In the genomic region with DNA sequence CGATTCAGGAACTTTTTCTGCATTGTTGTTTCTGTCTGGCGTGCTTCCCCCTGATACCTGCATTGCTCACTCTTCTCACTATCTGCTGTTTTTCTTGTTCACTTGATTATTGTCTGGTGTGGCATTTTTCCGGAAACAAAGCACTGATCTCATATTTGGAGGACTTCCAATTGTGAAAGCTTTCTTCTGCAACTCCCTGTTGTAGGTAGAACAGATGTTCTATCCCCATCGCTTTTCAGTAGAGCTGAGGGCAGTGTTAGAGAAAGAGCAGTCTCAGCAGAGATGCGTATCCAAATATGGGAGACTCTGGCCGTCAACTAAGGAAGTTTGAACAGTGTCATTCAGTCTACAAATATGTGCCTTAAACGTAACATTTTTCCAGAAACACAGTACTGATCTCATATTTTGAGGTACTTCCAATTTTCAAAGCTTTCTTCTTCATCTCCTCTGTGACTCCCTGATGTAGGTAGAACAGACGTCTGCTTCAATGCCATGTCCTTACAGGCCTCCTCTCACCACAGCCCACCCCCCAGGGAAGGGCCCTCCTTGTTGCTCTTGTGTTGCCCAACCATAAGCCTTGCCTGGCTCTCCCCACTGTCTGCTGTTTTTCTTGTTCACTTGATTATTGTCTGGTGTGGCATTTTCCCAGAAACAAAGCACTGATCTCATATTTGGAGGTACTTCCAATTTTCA, we compare ENCODE assay signal across 28 cellular contexts. TPM values are rescaled to one million over a fixed set of nuclear protein-coding genes. Genes with fewer than 3 reads are reported as not detected.
DNase-seq lines count a peak whose midpoint lies in the region; ATAC-seq and TF ChIP-seq lines count a peak whose summit lies in the region.
"Had no signal": no experiment of that assay in that cellular context is flagged by ENCODE, and none has a peak within 500 bp of the region (broad histone marks: within the 10 kb centered on the region; RNA-seq: fewer than 3 reads in every experiment).

No MANE protein-coding gene starts in this region.

- intact Hi-C loops in sciatic nerve (cut with DNase I), result no loop called here
- intact Hi-C loops in body of pancreas (cut with DNase I), result no loop called here

- H3K36me3 ChIP-seq in SJCRH30, result no peaks in the 10 kb centered on the region
- peaks cover 0 to 2% of the 10 kb centered on the region in 2 donors for H3K36me3 ChIP-seq in body of pancreas (replicated peaks in 1 of 2; ENCODE audit: insufficient read depth in 1 of 2, low read depth in 2 of 2)
- H3K36me3 ChIP-seq: brain microvascular endothelial cell, thyroid gland had no signal

- no peak for TF ChIP-seq POLR2A in body of pancreas (IDR thresholded peaks at IDR 0.05)

- H3K4me3 ChIP-seq in SJCRH30 (no peak overlapping the region), fibroblast of pulmonary artery (replicated peaks; ENCODE audit: low read depth, low read length) (no peak overlapping the region), body of pancreas (no peak overlapping the region)
- H3K4me3 ChIP-seq: thyroid gland had no signal

- no peaks in the 10 kb centered on the region for H3K27me3 ChIP-seq in SJCRH30
- no peaks in the 10 kb centered on the region for H3K27me3 ChIP-seq in body of pancreas
- H3K27me3 ChIP-seq: brain microvascular endothelial cell, thyroid gland had no signal

- H3K27ac ChIP-seq in SJCRH30, result peak overlapping the region; percentile 94
- no peak overlapping the region for H3K27ac ChIP-seq in body of pancreas
- H3K27ac ChIP-seq: 22Rv1, brain microvascular endothelial cell, thyroid gland had no signal

- H3K9me3 ChIP-seq in SJCRH30 (replicated peaks) (no peaks in the 10 kb centered on the region), body of pancreas (no peaks in the 10 kb centered on the region)
- H3K9me3 ChIP-seq: thyroid gland had no signal

- peaks cover 49% of the 10 kb centered on the region for H3K4me1 ChIP-seq in SJCRH30
- no peaks in the 10 kb centered on the region for H3K4me1 ChIP-seq in body of pancreas
- H3K4me1 ChIP-seq: thyroid gland had no signal

- DNase-seq in DMS 273 (lab: John Stamatoyannopoulos, UW; ENCODE audit: unreplicated experiment), result peak; percentile 34
- DNase-seq in DMS 273 treated with DMSO at 0.1 percent for 48 hours (lab: John Stamatoyannopoulos, UW), result no peak
- peak; percentile 39 to 51 for DNase-seq in SJCRH30
- peak; percentile 78 for DNase-seq in fibroblast of pulmonary artery (ENCODE audit: low read depth)
- peak; percentile 56 for DNase-seq in sciatic nerve (ENCODE audit: low spot score)
- no peak for DNase-seq in body of pancreas
- DNase-seq in mucosa of gallbladder (ENCODE audit: low spot score), result no peak
- DNase-seq: activated CD4-positive, alpha-beta T cell treated with anti-CD3 and anti-CD28 coated beads for 48 hours; activated T-cell treated with anti-CD3 and anti-CD28 coated beads, Interleukin-2, amount 50 U/mL, for 24 hours; brain microvascular endothelial cell; CD8-positive, alpha-beta T cell; effector memory CD8-positive, alpha-beta T cell; KG1; kidney glomerular epithelial cell; MM.1S; NCI-H1436 treated with DMSO at 0.1 percent for 48 hours; NCI-H526; nucleus accumbens; retina; stimulated activated CD4-positive, alpha-beta T cell treated with anti-CD3 and anti-CD28 coated beads, Interleukin-12 subunit alpha, Interleukin-12 subunit beta, amount 100 ng/mL, for 4 hours; T-helper 2 cell; thyroid gland had no signal

- ATAC-seq in sciatic nerve, result peak; percentile 66
- no peak for ATAC-seq in body of pancreas
- ATAC-seq in GM21529 (IDR thresholded peaks at IDR 0.05; ENCODE audit: unreplicated experiment), result no peak
- ATAC-seq: CD8-positive, alpha-beta T cell; effector memory CD8-positive, alpha-beta T cell; SK-N-SH treated with all-trans-retinoic acid at 6 μM for 48 hours had no signal

- TF ChIP-seq CTCF in fibroblast of pulmonary artery (IDR thresholded peaks at IDR 0.05; ENCODE audit: low read length, missing control alignments) (no peak), body of pancreas (IDR thresholded peaks at IDR 0.05) (no peak)

- 46 to 48% methylated on average over 8 of the region's 8 CpGs for WGBS in body of pancreas, 2 donors

RNA-seq across cellular contexts. Expression of a gene that starts 27.1 kb away (rescaled TPM):
- 1.2 and 1.9 TPM in 2 replicates for total RNA-seq in SJCRH30 (2014; rRNA removed; shearing (Covaris generic))
- total RNA-seq in sciatic nerve, result not detected
- total RNA-seq in body of pancreas, result not detected
- total RNA-seq in mucosa of gallbladder, result not detected
- total RNA-seq: activated CD8-positive, alpha-beta memory T cell treated with anti-CD3 and anti-CD28 coated beads for 36 hours; CD8-positive, alpha-beta T cell; G401; HT1080; thyroid gland had no signal

Comparison
In these comparisons a context has a peak if more than half of its experiments do, and no peak if none do; other contexts are left out.
1. DNase-seq: peak in DMS 273 (single experiment), SJCRH30 (2 of 2), fibroblast of pulmonary artery (single experiment) and sciatic nerve (single experiment); none in DMS 273 treated with DMSO at 0.1 percent for 48 hours (single experiment), body of pancreas (0 of 4) and mucosa of gallbladder (single experiment).